In genomic region chr5:53253421-53253871, GRCh38 we compare ENCODE assay signal across 12 cellular contexts.
DNase-seq lines count a peak whose midpoint lies in the region; ATAC-seq and TF ChIP-seq lines count a peak whose summit lies in the region.
"Had no signal": no experiment of that assay in that cellular context is flagged by ENCODE, and none has a peak within 500 bp of the region (broad histone marks: within the 10 kb centered on the region; RNA-seq: fewer than 3 reads in every experiment).

No MANE protein-coding gene starts in this region.

- peak; percentile 40 for DNase-seq in BJ (ENCODE audit: low read depth)
- peak; percentile 78 for DNase-seq in HFFc6
- DNase-seq in T-helper 2 cell treated with Interferon-gamma antibody and Interleukin-4, amounts not matched to agents 5 μg/mL and 100 μg/mL, for 36 hours (ENCODE audit: low spot score) = peak; percentile 11
- DNase-seq in fibroblast of the aortic adventitia (ENCODE audit: low read depth) = peak; percentile 90
- DNase-seq in Right ventricle myocardium inferior (ENCODE audit: missing footprints) = no peak
- DNase-seq in SK-N-DZ (ENCODE audit: low spot score) = no peak
- DNase-seq in pons (ENCODE audit: low spot score) = no peak
- DNase-seq in thyroid gland = no peak
- DNase-seq: activated naive CD8-positive, alpha-beta T cell treated with anti-CD3 and anti-CD28 coated beads, Interleukin-2, amount 10 ng/mL, durations not matched to agents 7 days and 5 days; left colon; NCI-H1092; posterior cingulate gyrus had no signal

- H3K27ac ChIP-seq in thyroid gland = no peak overlapping the region

- 69 to 84% methylated on average over 2 of the region's 2 CpGs for WGBS in thyroid gland, 2 donors

- peak overlapping the region; percentile 14; the same call in 1 of the 2 replicates for H3K27ac Mint-ChIP-seq in HFFc6
- H3K27ac Mint-ChIP-seq in T-helper 2 cell treated with Interferon-gamma antibody and Interleukin-4, amounts not matched to agents 5 μg/mL and 100 μg/mL, for 36 hours = peak overlapping the region; percentile 28
- H3K27ac Mint-ChIP-seq: activated naive CD8-positive, alpha-beta T cell treated with anti-CD3 and anti-CD28 coated beads, Interleukin-2, amount 10 ng/mL, durations not matched to agents 7 days and 5 days had no signal

- H3K36me3 Mint-ChIP-seq in HFFc6 (ENCODE audit: low read depth) = peaks cover 13% of the 10 kb centered on the region; the same call in 1 of the 2 replicates
- no peaks in the 10 kb centered on the region for H3K36me3 Mint-ChIP-seq in T-helper 2 cell treated with Interferon-gamma antibody and Interleukin-4, amounts not matched to agents 5 μg/mL and 100 μg/mL, for 36 hours (ENCODE audit: low read depth)
- H3K36me3 Mint-ChIP-seq: activated naive CD8-positive, alpha-beta T cell treated with anti-CD3 and anti-CD28 coated beads, Interleukin-2, amount 10 ng/mL, durations not matched to agents 7 days and 5 days had no signal

- H3K9me3 Mint-ChIP-seq in HFFc6 = no peaks in the 10 kb centered on the region
- no peaks in the 10 kb centered on the region for H3K9me3 Mint-ChIP-seq in T-helper 2 cell treated with Interferon-gamma antibody and Interleukin-4, amounts not matched to agents 5 μg/mL and 100 μg/mL, for 36 hours
- H3K9me3 Mint-ChIP-seq: activated naive CD8-positive, alpha-beta T cell treated with anti-CD3 and anti-CD28 coated beads, Interleukin-2, amount 10 ng/mL, durations not matched to agents 7 days and 5 days had no signal

- no peaks in the 10 kb centered on the region for H3K36me3 ChIP-seq in BJ (ENCODE audit: control insufficient read depth, insufficient read depth, low read length)
- H3K36me3 ChIP-seq in thyroid gland = no peaks in the 10 kb centered on the region

- TF ChIP-seq CTCF in BJ (IDR thresholded peaks at IDR 0.05; ENCODE audit: insufficient read depth, low read depth, low read length) = no peak
- TF ChIP-seq CTCF in HFFc6 (IDR thresholded peaks at IDR 0.05) = no peak
- TF ChIP-seq CTCF in fibroblast of the aortic adventitia (IDR thresholded peaks at IDR 0.05; ENCODE audit: insufficient read depth, low read length) = no peak
- TF ChIP-seq CTCF in thyroid gland (IDR thresholded peaks at IDR 0.05) = no peak

- peak overlapping the region; percentile 54; the same call in 1 of the 2 replicates for H3K4me3 Mint-ChIP-seq in HFFc6
- peak overlapping the region; percentile 49 for H3K4me3 Mint-ChIP-seq in T-helper 2 cell treated with Interferon-gamma antibody and Interleukin-4, amounts not matched to agents 5 μg/mL and 100 μg/mL, for 36 hours
- H3K4me3 Mint-ChIP-seq: activated naive CD8-positive, alpha-beta T cell treated with anti-CD3 and anti-CD28 coated beads, Interleukin-2, amount 10 ng/mL, durations not matched to agents 7 days and 5 days had no signal

- peaks cover 7% of the 10 kb centered on the region for H3K27me3 Mint-ChIP-seq in HFFc6 (ENCODE audit: insufficient read depth)
- peaks cover 46% of the 10 kb centered on the region for H3K27me3 Mint-ChIP-seq in T-helper 2 cell treated with Interferon-gamma antibody and Interleukin-4, amounts not matched to agents 5 μg/mL and 100 μg/mL, for 36 hours (ENCODE audit: low read depth)

- no peak for ATAC-seq in Right ventricle myocardium inferior
- ATAC-seq: left colon had no signal

- H3K27me3 ChIP-seq in BJ (ENCODE audit: control insufficient read depth, insufficient read depth, low read length) = no peaks in the 10 kb centered on the region
- no peaks in the 10 kb centered on the region for H3K27me3 ChIP-seq in thyroid gland

- TF ChIP-seq POLR2A in thyroid gland (IDR thresholded peaks at IDR 0.05) = no peak

- POLR2A ChIA-PET in BJ (lab: Charles Lee) = no interaction called here

- no peaks in the 10 kb centered on the region for H3K4me1 ChIP-seq in thyroid gland

- CTCF ChIA-PET in BJ (lab: Yijun Ruan, JAX) = interaction anchor here (0.7 to 0.8 kb wide), 2 partner anchors 9 to 11 kb away, joined by 3 to 5 read pairs; no protein-coding TSS in a partner anchor

- H3K9me3 ChIP-seq in thyroid gland = no peaks in the 10 kb centered on the region

- H3K4me3 ChIP-seq in BJ (ENCODE audit: low read depth, low read length) = no peak overlapping the region
- H3K4me3 ChIP-seq in fibroblast of the aortic adventitia (ENCODE audit: low read depth, low read length) = no peak overlapping the region
- H3K4me3 ChIP-seq in thyroid gland (replicated peaks in 1 of 3) = no peak overlapping the region

- peaks cover 78% of the 10 kb centered on the region for H3K4me1 Mint-ChIP-seq in HFFc6 (ENCODE audit: low read depth)
- H3K4me1 Mint-ChIP-seq in T-helper 2 cell treated with Interferon-gamma antibody and Interleukin-4, amounts not matched to agents 5 μg/mL and 100 μg/mL, for 36 hours (ENCODE audit: low read depth) = peaks cover 20% of the 10 kb centered on the region

- intact Hi-C loops in Right ventricle myocardium inferior (cut with DNase I) = no loop called here
- intact Hi-C loops in thyroid gland (cut with DNase I) = no loop called here

Comparison
In these comparisons a context has a peak if more than half of its experiments do, and no peak if none do; other contexts are left out.
1. DNase-seq: peak in BJ (single experiment), HFFc6 (single experiment), T-helper 2 cell treated with Interferon-gamma antibody and Interleukin-4, amounts not matched to agents 5 μg/mL and 100 μg/mL, for 36 hours (single experiment) and fibroblast of the aortic adventitia (single experiment); none in Right ventricle myocardium inferior (single experiment), SK-N-DZ (single experiment), pons (single experiment) and thyroid gland (0 of 2).